ENCODE assay signal across 13 cellular contexts in genomic region chr12:68621092-68622081, GRCh38. TPM values are rescaled to one million over a fixed set of nuclear protein-coding genes. Genes with fewer than 3 reads are reported as not detected.
DNase-seq lines count a peak whose midpoint lies in the region; ATAC-seq lines count a peak whose summit lies in the region.
"Had no signal": no experiment of that assay in that cellular context is flagged by ENCODE, and none has a peak within 500 bp of the region (broad histone marks: within the 10 kb centered on the region; RNA-seq: fewer than 3 reads in every experiment).

No MANE protein-coding gene starts in this region.

- H3K27ac Mint-ChIP-seq in activated CD8-positive, alpha-beta memory T cell treated with anti-CD3 and anti-CD28 coated beads, Interleukin-2, amount 10 ng/mL, durations not matched to agents 7 days and 5 days = peak overlapping the region; percentile 44
- peak overlapping the region; percentile 56 for H3K27ac Mint-ChIP-seq in stimulated activated effector memory CD8-positive, alpha-beta T cell treated with anti-CD3 and anti-CD28 coated beads, Interleukin-12 subunit alpha, Interleukin-12 subunit beta, amount 100 ng/mL, for 72 hours

- H3K36me3 Mint-ChIP-seq in activated CD8-positive, alpha-beta memory T cell treated with anti-CD3 and anti-CD28 coated beads, Interleukin-2, amount 10 ng/mL, durations not matched to agents 7 days and 5 days = peaks cover 72% of the 10 kb centered on the region
- H3K36me3 Mint-ChIP-seq in stimulated activated effector memory CD8-positive, alpha-beta T cell treated with anti-CD3 and anti-CD28 coated beads, Interleukin-12 subunit alpha, Interleukin-12 subunit beta, amount 100 ng/mL, for 72 hours = peaks cover 98% of the 10 kb centered on the region

- CTCF ChIA-PET in activated CD8-positive, alpha-beta memory T cell treated with anti-CD3 and anti-CD28 coated beads, Interleukin-2, amount 10 ng/mL, durations not matched to agents 7 days and 5 days (lab: Charles Lee) = interaction anchor here (0.6 kb wide), 1 partner anchor 350 kb away, joined by 3 read pairs; no protein-coding TSS in a partner anchor

- peaks cover 64% of the 10 kb centered on the region for H3K4me1 Mint-ChIP-seq in activated CD8-positive, alpha-beta memory T cell treated with anti-CD3 and anti-CD28 coated beads, Interleukin-2, amount 10 ng/mL, durations not matched to agents 7 days and 5 days
- H3K4me1 Mint-ChIP-seq in stimulated activated effector memory CD8-positive, alpha-beta T cell treated with anti-CD3 and anti-CD28 coated beads, Interleukin-12 subunit alpha, Interleukin-12 subunit beta, amount 100 ng/mL, for 72 hours = peaks cover 54% of the 10 kb centered on the region

- H3K4me3 Mint-ChIP-seq in activated CD8-positive, alpha-beta memory T cell treated with anti-CD3 and anti-CD28 coated beads, Interleukin-2, amount 10 ng/mL, durations not matched to agents 7 days and 5 days = no peak overlapping the region
- peak overlapping the region; percentile 47 for H3K4me3 Mint-ChIP-seq in stimulated activated effector memory CD8-positive, alpha-beta T cell treated with anti-CD3 and anti-CD28 coated beads, Interleukin-12 subunit alpha, Interleukin-12 subunit beta, amount 100 ng/mL, for 72 hours

- peak overlapping the region; percentile 10 for H3K27ac ChIP-seq in epithelial cell of prostate

- DNase-seq in activated CD8-positive, alpha-beta memory T cell treated with anti-CD3 and anti-CD28 coated beads, Interleukin-2, amount 10 ng/mL, durations not matched to agents 7 days and 5 days = no peak
- no peak for DNase-seq in activated CD8-positive, alpha-beta memory T cell treated with anti-CD3 and anti-CD28 coated beads for 24 hours
- DNase-seq in NCI-H82 treated with DMSO at 0.1 percent for 48 hours (lab: John Stamatoyannopoulos, UW; ENCODE audit: unreplicated experiment) = peak; percentile 49
- no peak for DNase-seq in epithelial cell of prostate (ENCODE audit: low read depth, low spot score)
- no peak for DNase-seq in stimulated activated effector memory CD8-positive, alpha-beta T cell treated with anti-CD3 and anti-CD28 coated beads, Interleukin-12 subunit alpha, Interleukin-12 subunit beta, amount 100 ng/mL, for 72 hours (ENCODE audit: low spot score in 2 of 2)
- no peak for DNase-seq in GDM1 (lab: John Stamatoyannopoulos, UW)
- no peak for DNase-seq in NCI-H146 (lab: John Stamatoyannopoulos, UW)
- DNase-seq: activated naive CD4-positive, alpha-beta T cell treated with Interleukin-2 at 50 U/mL for 16 hours; GF-D8; midbrain; stimulated activated CD4-positive, alpha-beta T cell treated with anti-CD3 and anti-CD28 coated beads, Interleukin-15, amount 100 ng/mL, for 24 hours; T1000 had no signal

- H3K27me3 Mint-ChIP-seq in activated CD8-positive, alpha-beta memory T cell treated with anti-CD3 and anti-CD28 coated beads, Interleukin-2, amount 10 ng/mL, durations not matched to agents 7 days and 5 days = no peaks in the 10 kb centered on the region

- ATAC-seq in activated CD8-positive, alpha-beta memory T cell treated with anti-CD3 and anti-CD28 coated beads, Interleukin-2, amount 10 ng/mL, durations not matched to agents 7 days and 5 days = no peak
- ATAC-seq in stimulated activated effector memory CD8-positive, alpha-beta T cell treated with anti-CD3 and anti-CD28 coated beads, Interleukin-12 subunit alpha, Interleukin-12 subunit beta, amount 100 ng/mL, for 72 hours = peak; percentile 60
- ATAC-seq in GM18517 (IDR thresholded peaks at IDR 0.05; ENCODE audit: unreplicated experiment) = no peak

- no peaks in the 10 kb centered on the region for H3K9me3 Mint-ChIP-seq in activated CD8-positive, alpha-beta memory T cell treated with anti-CD3 and anti-CD28 coated beads, Interleukin-2, amount 10 ng/mL, durations not matched to agents 7 days and 5 days (ENCODE audit: low read depth)
- H3K9me3 Mint-ChIP-seq in stimulated activated effector memory CD8-positive, alpha-beta T cell treated with anti-CD3 and anti-CD28 coated beads, Interleukin-12 subunit alpha, Interleukin-12 subunit beta, amount 100 ng/mL, for 72 hours = peaks cover 3% of the 10 kb centered on the region

RNA-seq across cellular contexts. Expression of gene RAP1B, which starts 10.7 kb away (rescaled TPM):
- 100 to 1,000 TPM; 211 to 252 TPM for total RNA-seq in activated CD8-positive, alpha-beta memory T cell treated with anti-CD3 and anti-CD28 coated beads, Interleukin-2, amount 10 ng/mL, durations not matched to agents 7 days and 5 days
